18 cellular contexts compared by ENCODE assay signal in genomic region chr6:111597687-111598086, GRCh38. TPM values are rescaled to one million over a fixed set of nuclear protein-coding genes. Genes with fewer than 3 reads are reported as not detected.
A peak's percentile ranks its signal among the peaks of the same experiment; 100 is the strongest.
DNase-seq lines count a peak whose midpoint lies in the region; ATAC-seq, FAIRE-seq and TF ChIP-seq lines count a peak whose summit lies in the region.
"Had no signal": no experiment of that assay in that cellular context is flagged by ENCODE, and none has a peak within 500 bp of the region (broad histone marks: within the 10 kb centered on the region; RNA-seq: fewer than 3 reads in every experiment).

No MANE protein-coding gene starts in this region.

- DNase-seq in A549 (ENCODE audit: low read depth in 1 of 2, low spot score in 1 of 2), result no peak
- peak; percentile 33 to 61 (median 42) for DNase-seq in body of pancreas
- DNase-seq in right atrium auricular region (ENCODE audit: low spot score), result no peak
- DNase-seq in pancreas, result peak in 3 of 6 donors; percentile 25 to 39 (median 25)
- DNase-seq in erythroblast (lab: John Stamatoyannopoulos, UW), result no peak
- DNase-seq in upper lobe of right lung, result no peak
- DNase-seq in activated effector memory CD4-positive, alpha-beta T cell treated with Interleukin-2 at 50 U/mL for 16 hours, result no peak
- DNase-seq in amniotic stem cell (lab: John Stamatoyannopoulos, UW), result no peak
- DNase-seq: activated CD4-positive, CD25-positive, alpha-beta regulatory T cell; activated naive CD8-positive, alpha-beta T cell treated with anti-CD3 and anti-CD28 coated beads for 36 hours; effector memory CD4-positive, alpha-beta T cell; kidney glomerular epithelial cell; naive thymus-derived CD4-positive, alpha-beta T cell; NCI-H2029 treated with DMSO at 0.1 percent for 48 hours; NCI-H524; ovary; stimulated activated CD4-positive, alpha-beta T cell treated with anti-CD3 and anti-CD28 coated beads, Interleukin-4, amount 100 ng/mL, for 1 hour had no signal

- intact Hi-C loops in body of pancreas (cut with DNase I) (no loop called here), pancreas (cut with DNase I) (no loop called here), upper lobe of right lung (cut with DNase I) (no loop called here)

- H3K4me3 ChIP-seq in A549 (no peak overlapping the region), body of pancreas (no peak overlapping the region), right atrium auricular region (no peak overlapping the region), pancreas (no peak overlapping the region), upper lobe of right lung (no peak overlapping the region)
- H3K4me3 ChIP-seq: ovary had no signal

- TF ChIP-seq RAD21 in A549 (conservative IDR thresholded peaks at IDR 0.05 in 1 of 2, IDR thresholded peaks at IDR 0.05 in 1 of 2), result no peak

- no peaks in the 10 kb centered on the region for H3K36me3 ChIP-seq in body of pancreas (replicated peaks in 1 of 2; ENCODE audit: insufficient read depth in 1 of 2, low read depth in 2 of 2)
- H3K36me3 ChIP-seq in right atrium auricular region, result no peaks in the 10 kb centered on the region
- H3K36me3 ChIP-seq in pancreas, result no peaks in the 10 kb centered on the region
- H3K36me3 ChIP-seq in upper lobe of right lung, result peaks cover 7% of the 10 kb centered on the region
- H3K36me3 ChIP-seq: ovary had no signal

- FAIRE-seq in A549 (lab: Jason Lieb, UNC), result no peak
- no peak for FAIRE-seq in pancreas (lab: Jason Lieb, UNC)
- FAIRE-seq: A204.1 had no signal

- ATAC-seq in A549 (no peak), body of pancreas (peak; percentile 58), pancreas (peak; percentile 47 to 71 (median 57)), upper lobe of right lung (no peak)
- ATAC-seq: naive thymus-derived CD4-positive, alpha-beta T cell had no signal

- TF ChIP-seq CTCF in A549 (IDR thresholded peaks at IDR 0.05), result no peak
- no peak for TF ChIP-seq CTCF in body of pancreas (IDR thresholded peaks at IDR 0.05)
- no peak for TF ChIP-seq CTCF in right atrium auricular region (IDR thresholded peaks at IDR 0.05)
- no peak for TF ChIP-seq CTCF in pancreas (IDR thresholded peaks at IDR 0.05)
- no peak for TF ChIP-seq CTCF in upper lobe of right lung (IDR thresholded peaks at IDR 0.05)

- TF ChIP-seq POLR2A in A549 (IDR thresholded peaks at IDR 0.05; ENCODE audit: low read length) (no peak), body of pancreas (IDR thresholded peaks at IDR 0.05) (no peak), erythroblast (IDR thresholded peaks at IDR 0.05; ENCODE audit: low read length) (no peak)

- CTCF ChIA-PET in A549 (lab: Yijun Ruan, JAX), result no interaction called here

- H3K27me3 ChIP-seq in body of pancreas (no peaks in the 10 kb centered on the region), right atrium auricular region (no peaks in the 10 kb centered on the region), pancreas (no peaks in the 10 kb centered on the region), upper lobe of right lung (no peaks in the 10 kb centered on the region)
- H3K27me3 ChIP-seq: ovary had no signal

- H3K9me3 ChIP-seq in A549 (no peaks in the 10 kb centered on the region), body of pancreas (no peaks in the 10 kb centered on the region), right atrium auricular region (no peaks in the 10 kb centered on the region), pancreas (no peaks in the 10 kb centered on the region), upper lobe of right lung (no peaks in the 10 kb centered on the region)
- H3K9me3 ChIP-seq: ovary had no signal

- no peak for TF ChIP-seq EP300 in A549 (IDR thresholded peaks at IDR 0.05)

- peaks cover 37% of the 10 kb centered on the region for H3K4me1 ChIP-seq in A549
- H3K4me1 ChIP-seq in body of pancreas, result peaks cover 50% of the 10 kb centered on the region
- peaks cover 0 to 63% of the 10 kb centered on the region in 2 donors for H3K4me1 ChIP-seq in right atrium auricular region
- H3K4me1 ChIP-seq in pancreas, result peaks cover 21 to 38% (median 30%) of the 10 kb centered on the region in 3 donors
- H3K4me1 ChIP-seq in upper lobe of right lung, result peaks cover 45% of the 10 kb centered on the region

- H3K27ac ChIP-seq in A549 (peak overlapping the region in 1 of 2 experiments; percentile 68; a peak in 3 of 6 replicates), body of pancreas (peak overlapping the region in 3 of 4 donors; percentile 1 to 53 (median 1)), right atrium auricular region (peak overlapping the region; percentile 32 to 99), pancreas (no peak overlapping the region), upper lobe of right lung (no peak overlapping the region)
- H3K27ac ChIP-seq: ovary had no signal

- 43% methylated on average over 6 of the region's 6 CpGs for WGBS in A549 (ENCODE audit: missing lambda C conversion rate)
- 23 to 50% methylated on average over 4 to 6 of the region's 6 CpGs for WGBS in body of pancreas, 2 donors
- WGBS in pancreas, 2 donors, result 43 to 44% methylated on average over 6 of the region's 6 CpGs

- POLR2A ChIA-PET in A549 (lab: Yijun Ruan, JAX), result no interaction called here

- peak overlapping the region; percentile 24; the same call in 1 of the 3 replicates for H3K4me2 ChIP-seq in A549

TF ChIP-seq in A549, 52 proteins besides CTCF, POLR2A, EP300 and RAD21:
- no peak for TF ChIP-seq CHD4 (IDR thresholded peaks at IDR 0.05; ENCODE audit: borderline replicate concordance)
- no peak for TF ChIP-seq CHD2 (IDR thresholded peaks at IDR 0.05; ENCODE audit: low read length, partially characterized antibody)
- TF ChIP-seq JUNB (IDR thresholded peaks at IDR 0.05), result no peak
- no peak for TF ChIP-seq REST (IDR thresholded peaks at IDR 0.05)
- TF ChIP-seq SREBF2 (IDR thresholded peaks at IDR 0.05), result no peak
- TF ChIP-seq MYC (IDR thresholded peaks at IDR 0.05; ENCODE audit: borderline replicate concordance, low read length), result no peak
- no peak for TF ChIP-seq EHF (CRISPR knock-in tag; IDR thresholded peaks at IDR 0.05)
- TF ChIP-seq, protein P1, sequence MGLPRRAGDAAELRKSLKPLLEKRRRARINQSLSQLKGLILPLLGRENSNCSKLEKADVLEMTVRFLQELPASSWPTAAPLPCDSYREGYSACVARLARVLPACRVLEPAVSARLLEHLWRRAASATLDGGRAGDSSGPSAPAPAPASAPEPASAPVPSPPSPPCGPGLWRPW (IDR thresholded peaks at IDR 0.05), result no peak
- no peak for TF ChIP-seq FOSL2 (IDR thresholded peaks at IDR 0.05)
- TF ChIP-seq FOSL2 (CRISPR knock-in tag; IDR thresholded peaks at IDR 0.05), result no peak
- TF ChIP-seq HOXA7 (CRISPR knock-in tag; IDR thresholded peaks at IDR 0.05), result no peak
- no peak for TF ChIP-seq SMC3 (IDR thresholded peaks at IDR 0.05)
- no peak for TF ChIP-seq FOSB (CRISPR knock-in tag; IDR thresholded peaks at IDR 0.05)
- TF ChIP-seq, protein P2, sequence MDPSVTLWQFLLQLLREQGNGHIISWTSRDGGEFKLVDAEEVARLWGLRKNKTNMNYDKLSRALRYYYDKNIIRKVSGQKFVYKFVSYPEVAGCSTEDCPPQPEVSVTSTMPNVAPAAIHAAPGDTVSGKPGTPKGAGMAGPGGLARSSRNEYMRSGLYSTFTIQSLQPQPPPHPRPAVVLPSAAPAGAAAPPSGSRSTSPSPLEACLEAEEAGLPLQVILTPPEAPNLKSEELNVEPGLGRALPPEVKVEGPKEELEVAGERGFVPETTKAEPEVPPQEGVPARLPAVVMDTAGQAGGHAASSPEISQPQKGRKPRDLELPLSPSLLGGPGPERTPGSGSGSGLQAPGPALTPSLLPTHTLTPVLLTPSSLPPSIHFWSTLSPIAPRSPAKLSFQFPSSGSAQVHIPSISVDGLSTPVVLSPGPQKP (IDR thresholded peaks at IDR 0.05; ENCODE audit: low read depth, low read length), result no peak
- no peak for TF ChIP-seq FOXS1 (CRISPR knock-in tag; IDR thresholded peaks at IDR 0.05)
- no peak for TF ChIP-seq ZNF302 (CRISPR knock-in tag; IDR thresholded peaks at IDR 0.05)
- TF ChIP-seq MAFK (IDR thresholded peaks at IDR 0.05; ENCODE audit: partially characterized antibody), result no peak
- no peak for TF ChIP-seq HOXB13 (CRISPR knock-in tag; IDR thresholded peaks at IDR 0.05; ENCODE audit: low read depth)
- TF ChIP-seq GATA3 (IDR thresholded peaks at IDR 0.05; ENCODE audit: borderline replicate concordance), result no peak
- TF ChIP-seq BHLHE40 (IDR thresholded peaks at IDR 0.05; ENCODE audit: low read depth, low read length), result no peak

RNA-seq across cellular contexts. Expression of gene TRAF3IP2, which starts 8.0 kb away (rescaled TPM):
- polyA plus RNA-seq in A549 (2011; rRNA removed) (9.9 and 11.6 TPM in 2 replicates), A549 (2017; fragmentation: RNase III; extraction: RNeasy Plus Mini Kit Qiagen cat#74134 plus additional on column Dnase treatment) (5.9 to 7.2 TPM (median 5.9 TPM) in 3 replicates), pancreas (10 to 100 TPM; 18.5 to 30.3 TPM)
- 7.0 and 8.2 TPM in 2 replicates for polyA plus RNA-seq in A549 (2012; cell fraction: cytosol; rRNA removed)
- polyA plus RNA-seq in A549 (2012; cell fraction: nucleus; rRNA removed), result 6.4 and 7.0 TPM in 2 replicates
- polyA minus RNA-seq in A549 (2011; rRNA and poly(A)+ RNA removed), result 13.5 and 16.7 TPM in 2 replicates
- total RNA-seq in body of pancreas (10 to 100 TPM; 15.8 to 29.0 TPM), right atrium auricular region (10 to 100 TPM; 12.1 to 25.2 TPM), pancreas (10 to 100 TPM; 19.9 to 25.9 (median 22.0) TPM), upper lobe of right lung (32.1 TPM)

Comparison
In these comparisons a context has a peak if more than half of its experiments do, and no peak if none do; other contexts are left out.
1. ATAC-seq: peak in body of pancreas (single experiment) and pancreas (4 of 4); none in A549 (0 of 2) and upper lobe of right lung (single experiment).
2. DNase-seq: peak in body of pancreas (4 of 4); none in A549 (0 of 2), right atrium auricular region (single experiment), erythroblast (0 of 2), upper lobe of right lung (single experiment), activated effector memory CD4-positive, alpha-beta T cell treated with Interleukin-2 at 50 U/mL for 16 hours (single experiment) and amniotic stem cell (single experiment).
3. H3K27ac ChIP-seq: peak in body of pancreas (3 of 4) and right atrium auricular region (2 of 2); none in pancreas (0 of 4) and upper lobe of right lung (single experiment).